In the genomic region with DNA sequence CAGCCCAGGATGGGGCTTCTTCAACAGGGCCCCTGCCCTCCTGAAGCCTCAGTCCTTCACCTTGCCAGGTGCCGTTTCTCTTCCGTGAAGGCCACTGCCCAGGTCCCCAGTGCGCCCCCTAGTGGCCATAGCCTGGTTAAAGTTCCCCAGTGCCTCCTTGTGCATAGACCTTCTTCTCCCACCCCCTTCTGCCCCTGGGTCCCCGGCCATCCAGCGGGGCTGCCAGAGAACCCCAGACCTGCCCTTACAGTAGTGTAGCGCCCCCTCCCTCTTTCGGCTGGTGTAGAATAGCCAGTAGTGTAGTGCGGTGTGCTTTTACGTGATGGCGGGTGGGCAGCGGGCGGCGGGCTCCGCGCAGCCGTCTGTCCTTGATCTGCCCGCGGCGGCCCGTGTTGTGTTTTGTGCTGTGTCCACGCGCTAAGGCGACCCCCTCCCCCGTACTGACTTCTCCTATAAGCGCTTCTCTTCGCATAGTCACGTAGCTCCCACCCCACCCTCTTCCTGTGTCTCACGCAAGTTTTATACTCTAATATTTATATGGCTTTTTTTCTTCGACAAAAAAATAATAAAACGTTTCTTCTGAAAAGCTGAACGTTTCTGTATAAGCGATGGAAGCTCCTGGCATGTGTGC, we compare ENCODE assay signal across 8 cellular contexts. TPM values are rescaled to one million over a fixed set of nuclear protein-coding genes. Genes with fewer than 3 reads are reported as not detected.
DNase-seq lines count a peak whose midpoint lies in the region; ATAC-seq and TF ChIP-seq lines count a peak whose summit lies in the region.

No MANE protein-coding gene starts in this region.

- CTCF ChIA-PET in MCF 10A (lab: Yijun Ruan, JAX) = interaction anchor here (0.6 to 11.5 kb wide), 30 partner anchors 9 to 320 kb away, joined by 3 to 191 read pairs (median 4); a partner anchor contains a TSS

- peak; percentile 75 for DNase-seq in GM10266 (ENCODE audit: extremely low spot score)
- DNase-seq in Kasumi-1 (lab: John Stamatoyannopoulos, UW) = peak; percentile 30 to 41
- DNase-seq in WERI-Rb-1 = peak; percentile 81
- DNase-seq in MCF 10A (ENCODE audit: unreplicated experiment) = peak; percentile 81
- peak; percentile 72 for DNase-seq in inferior parietal cortex (ENCODE audit: extremely low spot score)
- DNase-seq in stimulated activated CD4-positive, alpha-beta T cell treated with anti-CD3 and anti-CD28 coated beads, Interleukin-12 subunit alpha, Interleukin-12 subunit beta, amount 100 ng/mL, for 48 hours (ENCODE audit: low read depth in 2 of 3, low spot score in 1 of 3) = peak; percentile 78 to 90 (median 81)

- H3K9me3 ChIP-seq in WERI-Rb-1 (ENCODE audit: severe bottlenecking) = no peaks in the 10 kb centered on the region

- no peaks in the 10 kb centered on the region for H3K9me3 Mint-ChIP-seq in MCF 10A (ENCODE audit: unreplicated experiment)

- ATAC-seq in GM19463 (IDR thresholded peaks at IDR 0.05; ENCODE audit: unreplicated experiment) = no peak
- no peak for ATAC-seq in GM21381 (IDR thresholded peaks at IDR 0.05; ENCODE audit: unreplicated experiment)

- no peak overlapping the region for H3K27ac ChIP-seq in WERI-Rb-1

- no peak overlapping the region for H3K4me3 ChIP-seq in WERI-Rb-1 (ENCODE audit: low read depth, low read length)

- peak overlapping the region; percentile 17 for H3K4me3 Mint-ChIP-seq in MCF 10A (ENCODE audit: unreplicated experiment)

- intact Hi-C loops in MCF 10A (cut with micrococcal nuclease) = no loop called here

- TF ChIP-seq CTCF in GM10266 (IDR thresholded peaks at IDR 0.05; ENCODE audit: control insufficient read depth, insufficient read depth, low read depth, missing control alignments) = peak; percentile 82
- TF ChIP-seq CTCF in WERI-Rb-1 (IDR thresholded peaks at IDR 0.05; ENCODE audit: low read depth, low read length) = peak; percentile 88
- peak; percentile 98 for TF ChIP-seq CTCF in MCF 10A (IDR thresholded peaks at IDR 0.05; ENCODE audit: unreplicated experiment)

- H3K27ac Mint-ChIP-seq in MCF 10A (ENCODE audit: low read depth, unreplicated experiment) = peak overlapping the region; percentile 81

- no peaks in the 10 kb centered on the region for H3K27me3 Mint-ChIP-seq in MCF 10A (ENCODE audit: insufficient read depth, unreplicated experiment)

- POLR2A ChIA-PET in MCF 10A (lab: Yijun Ruan, JAX) = interaction anchor here (0.6 to 3.5 kb wide), 7 partner anchors 9 to 500 kb away, joined by 3 to 27 read pairs (median 4); a partner anchor contains a TSS

- no peaks in the 10 kb centered on the region for H3K27me3 ChIP-seq in WERI-Rb-1 (ENCODE audit: insufficient read depth, low read depth, severe bottlenecking)

- peaks cover 53% of the 10 kb centered on the region for H3K36me3 Mint-ChIP-seq in MCF 10A (ENCODE audit: insufficient read depth, unreplicated experiment)

- H3K4me1 Mint-ChIP-seq in MCF 10A (ENCODE audit: insufficient read depth, unreplicated experiment) = peaks cover 58% of the 10 kb centered on the region

- H3K36me3 ChIP-seq in WERI-Rb-1 = peaks cover 20% of the 10 kb centered on the region

- no TSS peak for BruUV-seq in MCF 10A (replicated peaks; lab: Mats Ljungman, UMichigan)

RNA-seq across cellular contexts. Expression of a gene that starts 23.6 kb away (rescaled TPM):
- 0.61 and 0.69 TPM in 2 replicates for total RNA-seq in MCF 10A (2022)

RNA-seq across cellular contexts. Expression of a gene that starts 27.7 kb away (rescaled TPM):
- 0.40 and 1.7 TPM in 2 replicates for total RNA-seq in MCF 10A (2022)

RNA-seq across cellular contexts. Expression of a gene that starts 36.7 kb away (rescaled TPM):
- 17.3 and 31.7 TPM in 2 replicates for total RNA-seq in MCF 10A (2022)
